ENCODE assay signal across 1 cellular context in the genomic region with DNA sequence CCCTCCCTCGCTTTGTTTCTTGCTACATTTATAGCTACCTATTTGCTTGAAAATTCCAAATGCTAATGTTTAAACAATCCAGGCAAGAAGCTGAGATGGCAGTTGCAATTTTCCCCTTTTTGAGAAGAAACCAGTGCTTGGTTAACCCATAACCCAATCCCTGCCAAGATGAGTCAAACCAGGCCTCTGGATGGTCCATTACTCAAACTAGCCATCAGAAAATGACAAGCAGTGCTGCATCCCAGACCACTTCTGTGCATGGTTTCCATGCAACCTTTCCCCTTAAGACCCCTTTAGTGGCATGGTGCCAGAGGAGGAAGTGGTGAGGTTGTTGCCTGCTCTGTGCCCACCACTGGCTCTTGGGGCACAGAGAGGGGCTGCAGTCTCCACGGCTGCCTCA.
TF ChIP-seq lines count a peak whose summit lies in the region.

No MANE protein-coding gene starts in this region.

TF ChIP-seq in H1, 55 proteins besides CTCF, POLR2A, EP300 and RAD21:
- TF ChIP-seq CTBP2 (IDR thresholded peaks at IDR 0.05; ENCODE audit: borderline replicate concordance, insufficient read depth, insufficient read length, low read length) (no peak), HDAC2 (IDR thresholded peaks at IDR 0.05; ENCODE audit: borderline replicate concordance in 1 of 2, low read depth in 2 of 2, low read length in 2 of 2) (no peak), SIRT6 (IDR thresholded peaks at IDR 0.05; ENCODE audit: low read length) (no peak), MAFK (IDR thresholded peaks at IDR 0.05; ENCODE audit: low read depth, low read length) (no peak), SRF (IDR thresholded peaks at IDR 0.05; ENCODE audit: low read depth, low read length) (no peak), JUN (IDR thresholded peaks at IDR 0.05; ENCODE audit: low read depth, low read length) (no peak), ZNF274 (IDR thresholded peaks at IDR 0.05; ENCODE audit: borderline replicate concordance, extremely low read depth, low read length) (no peak), RXRA (IDR thresholded peaks at IDR 0.05; ENCODE audit: insufficient read depth, low read depth, low read length) (no peak), CHD1 (IDR thresholded peaks at IDR 0.05; ENCODE audit: low read depth, low read length) (no peak), E2F6 (IDR thresholded peaks at IDR 0.05) (no peak)
- TF ChIP-seq, protein P1, sequence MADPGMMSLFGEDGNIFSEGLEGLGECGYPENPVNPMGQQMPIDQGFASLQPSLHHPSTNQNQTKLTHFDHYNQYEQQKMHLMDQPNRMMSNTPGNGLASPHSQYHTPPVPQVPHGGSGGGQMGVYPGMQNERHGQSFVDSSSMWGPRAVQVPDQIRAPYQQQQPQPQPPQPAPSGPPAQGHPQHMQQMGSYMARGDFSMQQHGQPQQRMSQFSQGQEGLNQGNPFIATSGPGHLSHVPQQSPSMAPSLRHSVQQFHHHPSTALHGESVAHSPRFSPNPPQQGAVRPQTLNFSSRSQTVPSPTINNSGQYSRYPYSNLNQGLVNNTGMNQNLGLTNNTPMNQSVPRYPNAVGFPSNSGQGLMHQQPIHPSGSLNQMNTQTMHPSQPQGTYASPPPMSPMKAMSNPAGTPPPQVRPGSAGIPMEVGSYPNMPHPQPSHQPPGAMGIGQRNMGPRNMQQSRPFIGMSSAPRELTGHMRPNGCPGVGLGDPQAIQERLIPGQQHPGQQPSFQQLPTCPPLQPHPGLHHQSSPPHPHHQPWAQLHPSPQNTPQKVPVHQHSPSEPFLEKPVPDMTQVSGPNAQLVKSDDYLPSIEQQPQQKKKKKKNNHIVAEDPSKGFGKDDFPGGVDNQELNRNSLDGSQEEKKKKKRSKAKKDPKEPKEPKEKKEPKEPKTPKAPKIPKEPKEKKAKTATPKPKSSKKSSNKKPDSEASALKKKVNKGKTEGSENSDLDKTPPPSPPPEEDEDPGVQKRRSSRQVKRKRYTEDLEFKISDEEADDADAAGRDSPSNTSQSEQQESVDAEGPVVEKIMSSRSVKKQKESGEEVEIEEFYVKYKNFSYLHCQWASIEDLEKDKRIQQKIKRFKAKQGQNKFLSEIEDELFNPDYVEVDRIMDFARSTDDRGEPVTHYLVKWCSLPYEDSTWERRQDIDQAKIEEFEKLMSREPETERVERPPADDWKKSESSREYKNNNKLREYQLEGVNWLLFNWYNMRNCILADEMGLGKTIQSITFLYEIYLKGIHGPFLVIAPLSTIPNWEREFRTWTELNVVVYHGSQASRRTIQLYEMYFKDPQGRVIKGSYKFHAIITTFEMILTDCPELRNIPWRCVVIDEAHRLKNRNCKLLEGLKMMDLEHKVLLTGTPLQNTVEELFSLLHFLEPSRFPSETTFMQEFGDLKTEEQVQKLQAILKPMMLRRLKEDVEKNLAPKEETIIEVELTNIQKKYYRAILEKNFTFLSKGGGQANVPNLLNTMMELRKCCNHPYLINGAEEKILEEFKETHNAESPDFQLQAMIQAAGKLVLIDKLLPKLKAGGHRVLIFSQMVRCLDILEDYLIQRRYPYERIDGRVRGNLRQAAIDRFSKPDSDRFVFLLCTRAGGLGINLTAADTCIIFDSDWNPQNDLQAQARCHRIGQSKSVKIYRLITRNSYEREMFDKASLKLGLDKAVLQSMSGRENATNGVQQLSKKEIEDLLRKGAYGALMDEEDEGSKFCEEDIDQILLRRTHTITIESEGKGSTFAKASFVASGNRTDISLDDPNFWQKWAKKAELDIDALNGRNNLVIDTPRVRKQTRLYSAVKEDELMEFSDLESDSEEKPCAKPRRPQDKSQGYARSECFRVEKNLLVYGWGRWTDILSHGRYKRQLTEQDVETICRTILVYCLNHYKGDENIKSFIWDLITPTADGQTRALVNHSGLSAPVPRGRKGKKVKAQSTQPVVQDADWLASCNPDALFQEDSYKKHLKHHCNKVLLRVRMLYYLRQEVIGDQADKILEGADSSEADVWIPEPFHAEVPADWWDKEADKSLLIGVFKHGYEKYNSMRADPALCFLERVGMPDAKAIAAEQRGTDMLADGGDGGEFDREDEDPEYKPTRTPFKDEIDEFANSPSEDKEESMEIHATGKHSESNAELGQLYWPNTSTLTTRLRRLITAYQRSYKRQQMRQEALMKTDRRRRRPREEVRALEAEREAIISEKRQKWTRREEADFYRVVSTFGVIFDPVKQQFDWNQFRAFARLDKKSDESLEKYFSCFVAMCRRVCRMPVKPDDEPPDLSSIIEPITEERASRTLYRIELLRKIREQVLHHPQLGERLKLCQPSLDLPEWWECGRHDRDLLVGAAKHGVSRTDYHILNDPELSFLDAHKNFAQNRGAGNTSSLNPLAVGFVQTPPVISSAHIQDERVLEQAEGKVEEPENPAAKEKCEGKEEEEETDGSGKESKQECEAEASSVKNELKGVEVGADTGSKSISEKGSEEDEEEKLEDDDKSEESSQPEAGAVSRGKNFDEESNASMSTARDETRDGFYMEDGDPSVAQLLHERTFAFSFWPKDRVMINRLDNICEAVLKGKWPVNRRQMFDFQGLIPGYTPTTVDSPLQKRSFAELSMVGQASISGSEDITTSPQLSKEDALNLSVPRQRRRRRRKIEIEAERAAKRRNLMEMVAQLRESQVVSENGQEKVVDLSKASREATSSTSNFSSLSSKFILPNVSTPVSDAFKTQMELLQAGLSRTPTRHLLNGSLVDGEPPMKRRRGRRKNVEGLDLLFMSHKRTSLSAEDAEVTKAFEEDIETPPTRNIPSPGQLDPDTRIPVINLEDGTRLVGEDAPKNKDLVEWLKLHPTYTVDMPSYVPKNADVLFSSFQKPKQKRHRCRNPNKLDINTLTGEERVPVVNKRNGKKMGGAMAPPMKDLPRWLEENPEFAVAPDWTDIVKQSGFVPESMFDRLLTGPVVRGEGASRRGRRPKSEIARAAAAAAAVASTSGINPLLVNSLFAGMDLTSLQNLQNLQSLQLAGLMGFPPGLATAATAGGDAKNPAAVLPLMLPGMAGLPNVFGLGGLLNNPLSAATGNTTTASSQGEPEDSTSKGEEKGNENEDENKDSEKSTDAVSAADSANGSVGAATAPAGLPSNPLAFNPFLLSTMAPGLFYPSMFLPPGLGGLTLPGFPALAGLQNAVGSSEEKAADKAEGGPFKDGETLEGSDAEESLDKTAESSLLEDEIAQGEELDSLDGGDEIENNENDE (IDR thresholded peaks at IDR 0.05; ENCODE audit: insufficient replicate concordance, low read length): no peak
